Comparison of ENCODE assay signal across 1 cellular context in genomic region chr6:30763618-30764489, GRCh38.
A peak's percentile ranks its signal among the peaks of the same experiment; 100 is the strongest.
TF ChIP-seq lines count a peak whose summit lies in the region.

No MANE protein-coding gene starts in this region.

TF ChIP-seq in HepG2, 621 proteins besides CTCF, POLR2A, EP300 and RAD21 (continues in another document):
- TF ChIP-seq SP4 (CRISPR knock-in tag; IDR thresholded peaks at IDR 0.05), result peak; percentile 68
- no peak for TF ChIP-seq ETS1 (CRISPR knock-in tag; IDR thresholded peaks at IDR 0.05)
- no peak for TF ChIP-seq DZIP1 (CRISPR knock-in tag; IDR thresholded peaks at IDR 0.05)
- no peak; the same call in none of the 2 replicates for TF ChIP-seq POLR2AphosphoS2 (IDR thresholded peaks at IDR 0.05; ENCODE audit: low read depth, low read length)
- TF ChIP-seq PCBP2 (optimal IDR thresholded peaks at IDR 0.05; ENCODE audit: low read depth, low read length, poor library complexity, severe bottlenecking), result peak; percentile 37
- peak; percentile 96 for TF ChIP-seq MED13 (CRISPR knock-in tag; IDR thresholded peaks at IDR 0.05)
- TF ChIP-seq ZNF646 (CRISPR knock-in tag; IDR thresholded peaks at IDR 0.05), result no peak; the same call in 1 of the 2 replicates
- TF ChIP-seq ZNF230 (CRISPR knock-in tag; IDR thresholded peaks at IDR 0.05), result no peak
- no peak for TF ChIP-seq GPN1 (CRISPR knock-in tag; IDR thresholded peaks at IDR 0.05; ENCODE audit: borderline replicate concordance)
- TF ChIP-seq ZNF713 (CRISPR knock-in tag; IDR thresholded peaks at IDR 0.05), result no peak
- TF ChIP-seq ZNF20 (CRISPR knock-in tag; IDR thresholded peaks at IDR 0.05), result no peak
- no peak for TF ChIP-seq ZNF776 (CRISPR knock-in tag; IDR thresholded peaks at IDR 0.05)
- TF ChIP-seq NR2F2 (IDR thresholded peaks at IDR 0.05; ENCODE audit: borderline replicate concordance, low read depth), result peak; percentile 60; the same call in 1 of the 2 replicates
- no peak for TF ChIP-seq THYN1 (CRISPR knock-in tag; IDR thresholded peaks at IDR 0.05; ENCODE audit: borderline replicate concordance, low read depth)
- TF ChIP-seq ZNF12 (CRISPR knock-in tag; IDR thresholded peaks at IDR 0.05), result no peak; the same call in 1 of the 2 replicates
- no peak for TF ChIP-seq ZNF280D (CRISPR knock-in tag; IDR thresholded peaks at IDR 0.05)
- peak; percentile 93 for TF ChIP-seq TARDBP (CRISPR knock-in tag; IDR thresholded peaks at IDR 0.05)
- TF ChIP-seq HHEX (CRISPR knock-in tag; IDR thresholded peaks at IDR 0.05), result no peak
- peak; percentile 56 for TF ChIP-seq KLF6 (CRISPR knock-in tag; IDR thresholded peaks at IDR 0.05)
- peak; percentile 35; the same call in 1 of the 2 replicates for TF ChIP-seq PBX2 (CRISPR knock-in tag; IDR thresholded peaks at IDR 0.05)
- no peak for TF ChIP-seq TEF (CRISPR knock-in tag; IDR thresholded peaks at IDR 0.05)
- 0 out of 2 replicates have a peak, but pooled peaks have one; percentile 19 for TF ChIP-seq ZNF800 (CRISPR knock-in tag; IDR thresholded peaks at IDR 0.05)
- TF ChIP-seq ZNF275 (CRISPR knock-in tag; IDR thresholded peaks at IDR 0.05; ENCODE audit: borderline replicate concordance), result peak; percentile 35; the same call in 1 of the 2 replicates
- TF ChIP-seq ZHX1 (CRISPR knock-in tag; IDR thresholded peaks at IDR 0.05; ENCODE audit: low read depth), result peak; percentile 86; the same call in 1 of the 2 replicates
- no peak for TF ChIP-seq ZNF557 (CRISPR knock-in tag; IDR thresholded peaks at IDR 0.05)
- no peak for TF ChIP-seq RAD51 (IDR thresholded peaks at IDR 0.05; ENCODE audit: borderline replicate concordance)
- no peak; the same call in 1 of the 2 replicates for TF ChIP-seq ZFP1 (CRISPR knock-in tag; IDR thresholded peaks at IDR 0.05)
- no peak for TF ChIP-seq NONO (IDR thresholded peaks at IDR 0.05)
- TF ChIP-seq NONO (CRISPR knock-in tag; conservative IDR thresholded peaks at IDR 0.05), result no peak; the same call in none of the 2 replicates
- peak; percentile 17; the same call in 1 of the 2 replicates for TF ChIP-seq ZSCAN5A (CRISPR knock-in tag; IDR thresholded peaks at IDR 0.05; ENCODE audit: borderline replicate concordance)
